ENCODE assay signal across 20 cellular contexts in genomic region chr2:113077921-113078320, GRCh38. TPM values are rescaled to one million over a fixed set of nuclear protein-coding genes. Genes with fewer than 3 reads are reported as not detected.
DNase-seq lines count a peak whose midpoint lies in the region; ATAC-seq and TF ChIP-seq lines count a peak whose summit lies in the region.
"Had no signal": no experiment of that assay in that cellular context is flagged by ENCODE, and none has a peak within 500 bp of the region (broad histone marks: within the 10 kb centered on the region; RNA-seq: fewer than 3 reads in every experiment).

No MANE protein-coding gene starts in this region.

- H3K27ac Mint-ChIP-seq in stimulated activated naive CD8-positive, alpha-beta T cell treated with anti-CD3 and anti-CD28 coated beads, Interleukin-15, amount 100 ng/mL, for 72 hours: no peak overlapping the region
- H3K27ac Mint-ChIP-seq: activated naive CD8-positive, alpha-beta T cell treated with anti-CD3 and anti-CD28 coated beads, Interleukin-2, amount 10 ng/mL, durations not matched to agents 7 days and 5 days; CD8-positive, alpha-beta T cell; GM23338 had no signal

- intact Hi-C loops in colonic mucosa (cut with DNase I) (no loop called here), mucosa of descending colon (cut with DNase I, micrococcal nuclease) (no loop called here), psoas muscle (cut with DNase I) (no loop called here)

- peak overlapping the region; percentile 55 for H3K27ac ChIP-seq in 22Rv1
- H3K27ac ChIP-seq in colonic mucosa: peak overlapping the region; percentile 24
- H3K27ac ChIP-seq in psoas muscle: no peak overlapping the region
- H3K27ac ChIP-seq: thoracic aorta had no signal

- H3K36me3 ChIP-seq in colonic mucosa: no peaks in the 10 kb centered on the region
- no peaks in the 10 kb centered on the region for H3K36me3 ChIP-seq in mucosa of descending colon (ENCODE audit: low read depth)
- H3K36me3 ChIP-seq in psoas muscle (ENCODE audit: insufficient read depth in 1 of 2, low read depth in 1 of 2): no peaks in the 10 kb centered on the region
- H3K36me3 ChIP-seq: thoracic aorta had no signal

- H3K4me3 ChIP-seq in colonic mucosa: no peak overlapping the region
- no peak overlapping the region for H3K4me3 ChIP-seq in mucosa of descending colon
- no peak overlapping the region for H3K4me3 ChIP-seq in psoas muscle
- H3K4me3 ChIP-seq: GM23338, thoracic aorta had no signal

- H3K4me1 Mint-ChIP-seq in stimulated activated naive CD8-positive, alpha-beta T cell treated with anti-CD3 and anti-CD28 coated beads, Interleukin-15, amount 100 ng/mL, for 72 hours: peaks cover 18% of the 10 kb centered on the region

- no peaks in the 10 kb centered on the region for H3K9me3 Mint-ChIP-seq in stimulated activated naive CD8-positive, alpha-beta T cell treated with anti-CD3 and anti-CD28 coated beads, Interleukin-15, amount 100 ng/mL, for 72 hours
- H3K9me3 Mint-ChIP-seq: activated naive CD8-positive, alpha-beta T cell treated with anti-CD3 and anti-CD28 coated beads, Interleukin-2, amount 10 ng/mL, durations not matched to agents 7 days and 5 days; CD8-positive, alpha-beta T cell; GM23338; naive thymus-derived CD4-positive, alpha-beta T cell had no signal

- TF ChIP-seq CTCF in 22Rv1 (IDR thresholded peaks at IDR 0.05) (no peak), colonic mucosa (IDR thresholded peaks at IDR 0.05) (no peak), mucosa of descending colon (IDR thresholded peaks at IDR 0.05) (no peak), psoas muscle (IDR thresholded peaks at IDR 0.05) (no peak)

- peak; percentile 43 for DNase-seq in LoVo (ENCODE audit: low spot score)
- no peak for DNase-seq in colonic mucosa
- no peak for DNase-seq in mucosa of descending colon
- no peak for DNase-seq in stimulated activated naive CD8-positive, alpha-beta T cell treated with anti-CD3 and anti-CD28 coated beads, Interleukin-15, amount 100 ng/mL, for 72 hours
- no peak for DNase-seq in DMS79 (lab: John Stamatoyannopoulos, UW)
- DNase-seq in hepatic stellate cell (ENCODE audit: low spot score): no peak
- no peak for DNase-seq in psoas muscle
- DNase-seq: activated naive CD8-positive, alpha-beta T cell treated with anti-CD3 and anti-CD28 coated beads, Interleukin-2, amount 10 ng/mL, durations not matched to agents 7 days and 5 days; activated T-cell treated with anti-CD3 and anti-CD28 coated beads, Interleukin-2, amount 50 U/mL, for 1 hour; CD8-positive, alpha-beta T cell; cerebellar nuclear complex; head of caudate nucleus; left colon; naive thymus-derived CD4-positive, alpha-beta T cell; NCI-H1417; NCI-H2227 treated with DMSO at 0.1 percent for 48 hours had no signal

- no peaks in the 10 kb centered on the region for H3K27me3 Mint-ChIP-seq in stimulated activated naive CD8-positive, alpha-beta T cell treated with anti-CD3 and anti-CD28 coated beads, Interleukin-15, amount 100 ng/mL, for 72 hours

- no peak overlapping the region for H3K4me3 Mint-ChIP-seq in stimulated activated naive CD8-positive, alpha-beta T cell treated with anti-CD3 and anti-CD28 coated beads, Interleukin-15, amount 100 ng/mL, for 72 hours
- H3K4me3 Mint-ChIP-seq: activated naive CD8-positive, alpha-beta T cell treated with anti-CD3 and anti-CD28 coated beads, Interleukin-2, amount 10 ng/mL, durations not matched to agents 7 days and 5 days; CD8-positive, alpha-beta T cell; GM23338; naive thymus-derived CD4-positive, alpha-beta T cell had no signal

- no peak overlapping the region for H3K9ac ChIP-seq in colonic mucosa (ENCODE audit: low read depth in 2 of 2, low read length in 2 of 2)

- ATAC-seq in mucosa of descending colon: peak; percentile 54
- ATAC-seq in stimulated activated naive CD8-positive, alpha-beta T cell treated with anti-CD3 and anti-CD28 coated beads, Interleukin-15, amount 100 ng/mL, for 72 hours: no peak
- no peak for ATAC-seq in psoas muscle
- ATAC-seq: CD8-positive, alpha-beta T cell; GM23338; naive thymus-derived CD4-positive, alpha-beta T cell had no signal

- WGBS in psoas muscle, 3 donors: 60 to 100% (median 61%) methylated on average over 1 of the region's 1 CpG

- H3K4me1 ChIP-seq in colonic mucosa (no peaks in the 10 kb centered on the region), mucosa of descending colon (ENCODE audit: low read depth) (no peaks in the 10 kb centered on the region), psoas muscle (no peaks in the 10 kb centered on the region)

- H3K27me3 ChIP-seq in colonic mucosa (no peaks in the 10 kb centered on the region), psoas muscle (ENCODE audit: insufficient read depth in 3 of 3, low read length in 2 of 3) (peaks cover 0 to 3% (median 0%) of the 10 kb centered on the region in 3 donors)

- no peaks in the 10 kb centered on the region for H3K9me3 ChIP-seq in colonic mucosa
- H3K9me3 ChIP-seq in mucosa of descending colon: no peaks in the 10 kb centered on the region
- H3K9me3 ChIP-seq in psoas muscle: no peaks in the 10 kb centered on the region
- H3K9me3 ChIP-seq: thoracic aorta had no signal

RNA-seq across cellular contexts. Expression of gene IL1F10, which starts 10.2 kb away (rescaled TPM):
- not detected for total RNA-seq in colonic mucosa
- not detected for total RNA-seq in mucosa of descending colon
- total RNA-seq in psoas muscle: not detected
- polyA plus RNA-seq in psoas muscle: not detected
- total RNA-seq: activated naive CD8-positive, alpha-beta T cell treated with anti-CD3 and anti-CD28 coated beads, Interleukin-2, amount 10 ng/mL, durations not matched to agents 7 days and 5 days; CD8-positive, alpha-beta T cell; GM23338; left colon; naive thymus-derived CD4-positive, alpha-beta T cell; T-helper 1 cell treated with Interleukin-12 subunit alpha and Interleukin-12 subunit beta and Interleukin-4 antibody, amounts not matched to agents 30 ng/mL and 1 ng/mL, for 36 hours; thoracic aorta had no signal
- polyA plus RNA-seq: GM23338; naive thymus-derived CD4-positive, alpha-beta T cell had no signal

RNA-seq across cellular contexts. Expression of gene IL36RN, which starts 18.9 kb away (rescaled TPM):
- not detected for total RNA-seq in colonic mucosa
- total RNA-seq in mucosa of descending colon: not detected
- not detected for total RNA-seq in psoas muscle
- polyA plus RNA-seq in psoas muscle: not detected
- total RNA-seq: activated naive CD8-positive, alpha-beta T cell treated with anti-CD3 and anti-CD28 coated beads, Interleukin-2, amount 10 ng/mL, durations not matched to agents 7 days and 5 days; CD8-positive, alpha-beta T cell; GM23338; left colon; T-helper 1 cell treated with Interleukin-12 subunit alpha and Interleukin-12 subunit beta and Interleukin-4 antibody, amounts not matched to agents 30 ng/mL and 1 ng/mL, for 36 hours; thoracic aorta had no signal
- polyA plus RNA-seq: GM23338; naive thymus-derived CD4-positive, alpha-beta T cell had no signal

RNA-seq across cellular contexts. Expression of gene IL36B, which starts 25.3 kb away (rescaled TPM):
- total RNA-seq in colonic mucosa (not detected), mucosa of descending colon (not detected), psoas muscle (not detected)
- polyA plus RNA-seq in psoas muscle: not detected
- total RNA-seq: activated naive CD8-positive, alpha-beta T cell treated with anti-CD3 and anti-CD28 coated beads, Interleukin-2, amount 10 ng/mL, durations not matched to agents 7 days and 5 days; CD8-positive, alpha-beta T cell; GM23338; left colon; naive thymus-derived CD4-positive, alpha-beta T cell; T-helper 1 cell treated with Interleukin-12 subunit alpha and Interleukin-12 subunit beta and Interleukin-4 antibody, amounts not matched to agents 30 ng/mL and 1 ng/mL, for 36 hours; thoracic aorta had no signal
- polyA plus RNA-seq: GM23338; naive thymus-derived CD4-positive, alpha-beta T cell had no signal

RNA-seq across cellular contexts. Expression of gene IL1RN, which starts 49.5 kb away (rescaled TPM):
- total RNA-seq in colonic mucosa (1 to 10 TPM; 1.5 to 6.0 TPM), mucosa of descending colon (10 to 100 TPM in 1 of 3 donors, under 1 TPM in 2; 0.17 to 11.9 (median 0.76) TPM), psoas muscle (1 to 10 TPM in 1 of 4 donors, under 1 TPM in 2, not detected in 1; 0.19 to 2.0 (median 0.24) TPM)
- polyA plus RNA-seq in psoas muscle: under 1 TPM; 0.09 to 0.53 (median 0.23) TPM
- total RNA-seq: CD8-positive, alpha-beta T cell; GM23338 had no signal
- polyA plus RNA-seq: GM23338; naive thymus-derived CD4-positive, alpha-beta T cell had no signal
